9 cellular contexts compared by ENCODE assay signal in the genomic region with DNA sequence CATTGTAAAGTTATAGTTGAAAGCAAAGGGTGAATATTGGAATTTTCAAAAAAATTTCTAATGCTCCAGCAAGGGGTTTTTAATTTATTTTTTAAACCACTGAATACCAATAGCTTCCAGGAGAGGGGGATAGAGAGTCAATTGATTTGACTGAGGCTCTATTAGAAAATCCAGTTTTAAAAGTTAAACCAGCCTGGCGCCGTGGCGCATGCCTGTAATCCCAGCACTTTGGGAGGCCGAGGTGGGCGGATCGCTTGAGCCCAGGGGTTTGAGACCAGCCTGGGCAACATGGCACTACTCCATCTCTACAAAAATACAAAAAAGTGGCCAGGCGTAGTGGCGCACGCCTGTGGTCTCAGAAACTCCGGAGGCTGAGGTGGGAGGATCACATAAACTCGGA.
A peak's percentile ranks its signal among the peaks of the same experiment; 100 is the strongest.
DNase-seq lines count a peak whose midpoint lies in the region; ATAC-seq and TF ChIP-seq lines count a peak whose summit lies in the region.
"Had no signal": no experiment of that assay in that cellular context is flagged by ENCODE, and none has a peak within 500 bp of the region (broad histone marks: within the 10 kb centered on the region; RNA-seq: fewer than 3 reads in every experiment).

No MANE protein-coding gene starts in this region.

- H3K4me2 ChIP-seq in mesenchymal stem cell (ENCODE audit: low read length, poor library complexity, severe bottlenecking), result peak overlapping the region; percentile 49

- H3K9me3 ChIP-seq in mesenchymal stem cell (ENCODE audit: control insufficient read depth, low read length), result no peaks in the 10 kb centered on the region

- H3K36me3 Mint-ChIP-seq in chondrocyte (ENCODE audit: low read depth), result no peaks in the 10 kb centered on the region
- H3K36me3 Mint-ChIP-seq: CD8-positive, alpha-beta memory T cell had no signal

- H3K14ac ChIP-seq in mesenchymal stem cell (ENCODE audit: low read length in 2 of 2), result peak overlapping the region in 1 of 2 experiments; percentile 48

- H2AK5ac ChIP-seq in mesenchymal stem cell (ENCODE audit: low read length, severe bottlenecking), result no peak overlapping the region

- H3K18ac ChIP-seq in mesenchymal stem cell (ENCODE audit: low read depth in 1 of 2, low read length in 2 of 2), result peak overlapping the region; percentile 52 to 79

- H3K27ac ChIP-seq in mesenchymal stem cell (ENCODE audit: low read length, poor library complexity, severe bottlenecking), result no peak overlapping the region

- peak overlapping the region; percentile 65 for H3K9ac ChIP-seq in mesenchymal stem cell (ENCODE audit: low read length)

- ATAC-seq in HG03432 (IDR thresholded peaks at IDR 0.05; ENCODE audit: unreplicated experiment) (no peak), HG03108 (IDR thresholded peaks at IDR 0.05; ENCODE audit: unreplicated experiment) (no peak)

- no peaks in the 10 kb centered on the region for H3K79me1 ChIP-seq in mesenchymal stem cell (replicated peaks; ENCODE audit: low read length, poor library complexity, severe bottlenecking)

- H3K4me3 ChIP-seq in mesenchymal stem cell (ENCODE audit: insufficient read depth in 1 of 2, low read depth in 1 of 2, low read length in 2 of 2), result no peak overlapping the region

- no peaks in the 10 kb centered on the region for H3K9me3 Mint-ChIP-seq in chondrocyte (ENCODE audit: low read depth)
- H3K9me3 Mint-ChIP-seq: CD8-positive, alpha-beta memory T cell had no signal

- no peak overlapping the region for H2BK15ac ChIP-seq in mesenchymal stem cell (ENCODE audit: low read depth, poor library complexity, severe bottlenecking)

- peak; percentile 9 for DNase-seq in NCI-H1105 treated with DMSO at 0.1 percent for 48 hours (lab: John Stamatoyannopoulos, UW)
- DNase-seq in NCI-H1105 (lab: John Stamatoyannopoulos, UW), result no peak
- peak; percentile 56 for DNase-seq in NAMALWA (ENCODE audit: low spot score)
- DNase-seq in chondrocyte (ENCODE audit: low spot score), result no peak
- DNase-seq in mesenchymal stem cell, result peak; percentile 50
- no peak for DNase-seq in activated T-cell treated with anti-CD3 and anti-CD28 coated beads, Interleukin-2, amount 50 U/mL, for 48 hours

- H2BK12ac ChIP-seq in mesenchymal stem cell (ENCODE audit: low read length in 2 of 2), result peak overlapping the region in 1 of 2 experiments; percentile 95

- no peaks in the 10 kb centered on the region for H3K36me3 ChIP-seq in mesenchymal stem cell (ENCODE audit: control insufficient read depth in 1 of 2, insufficient read depth in 2 of 2, low read depth in 1 of 2, low read length in 2 of 2)

- H3K4me1 ChIP-seq in mesenchymal stem cell (ENCODE audit: control insufficient read depth, insufficient read depth, low read depth, low read length), result peaks cover 3% of the 10 kb centered on the region

- H3K27me3 ChIP-seq in mesenchymal stem cell (ENCODE audit: control insufficient read depth in 1 of 2, insufficient read depth in 1 of 2, low read length in 2 of 2), result no peaks in the 10 kb centered on the region

- H4K8ac ChIP-seq in mesenchymal stem cell (ENCODE audit: low read length), result no peak overlapping the region

- no peaks in the 10 kb centered on the region for H3K27me3 Mint-ChIP-seq in chondrocyte (ENCODE audit: low read depth)

- no peak overlapping the region for H3K27ac Mint-ChIP-seq in chondrocyte (ENCODE audit: unreplicated experiment)
- H3K27ac Mint-ChIP-seq: CD8-positive, alpha-beta memory T cell had no signal

- peak overlapping the region in 1 of 2 experiments; percentile 41 for H3K4ac ChIP-seq in mesenchymal stem cell (ENCODE audit: low read depth in 1 of 2, low read length in 2 of 2)

- no peak overlapping the region for H3K23ac ChIP-seq in mesenchymal stem cell (ENCODE audit: low read length in 2 of 2)

- no peak overlapping the region for H2BK5ac ChIP-seq in mesenchymal stem cell (ENCODE audit: low read depth, low read length, poor library complexity, severe bottlenecking)

- H4K91ac ChIP-seq in mesenchymal stem cell (ENCODE audit: low read length), result peak overlapping the region; percentile 75

- H2BK120ac ChIP-seq in mesenchymal stem cell (ENCODE audit: low read depth, low read length), result no peak overlapping the region

- H3K4me3 Mint-ChIP-seq in chondrocyte (ENCODE audit: unreplicated experiment), result no peak overlapping the region
- H3K4me3 Mint-ChIP-seq: CD8-positive, alpha-beta memory T cell had no signal

- 62% methylated on average over 11 of the region's 11 CpGs for WGBS in mesenchymal stem cell

- H3K4me1 Mint-ChIP-seq in chondrocyte (ENCODE audit: low read depth), result peaks cover 35% of the 10 kb centered on the region
- H3K4me1 Mint-ChIP-seq: CD8-positive, alpha-beta memory T cell had no signal

- H2AFZ ChIP-seq in mesenchymal stem cell (ENCODE audit: low read depth, low read length), result peak overlapping the region; percentile 63

- peak; percentile 88 for TF ChIP-seq CTCF in chondrocyte (IDR thresholded peaks at IDR 0.05)

Comparison
In these comparisons a context has a peak if more than half of its experiments do, and no peak if none do; other contexts are left out.
1. DNase-seq: peak in NCI-H1105 treated with DMSO at 0.1 percent for 48 hours (single experiment), NAMALWA (single experiment) and mesenchymal stem cell (single experiment); none in NCI-H1105 (single experiment), chondrocyte (single experiment) and activated T-cell treated with anti-CD3 and anti-CD28 coated beads, Interleukin-2, amount 50 U/mL, for 48 hours (0 of 2).